ENCODE assay signal across 31 cellular contexts in genomic region chr6:143227675-143228074, GRCh38.
"Had no signal": no experiment of that assay in that cellular context is flagged by ENCODE, and none has a peak within 500 bp of the region (broad histone marks: within the 10 kb centered on the region; RNA-seq: fewer than 3 reads in every experiment).

No MANE protein-coding gene starts in this region.

- H3K27ac Mint-ChIP-seq: naive thymus-derived CD8-positive, alpha-beta T cell; natural killer cell treated with Interleukin-12 subunit alpha and Interleukin-12 subunit beta and Interleukin-15 and Interleukin-18, amount 100 ng/mL, for 72 hours; nephron progenitor cell; progenitor cell of endocrine pancreas; stimulated activated memory B cell treated with anti-CD40 and anti-IgM and Interleukin-4, amounts not matched to agents 10 μg/mL and 1 μg/mL and 100 μg/mL, for 72 hours; type B pancreatic cell had no signal

- FAIRE-seq: pancreas had no signal

- H3K9me3 ChIP-seq: neutrophil, pancreas, psoas muscle, spleen, suprapubic skin, testis, tibial artery, transverse colon, upper lobe of right lung, uterus had no signal

- H3K4me2 ChIP-seq: smooth muscle cell had no signal

- H3K36me3 Mint-ChIP-seq: natural killer cell treated with Interleukin-12 subunit alpha and Interleukin-12 subunit beta and Interleukin-15 and Interleukin-18, amount 100 ng/mL, for 72 hours had no signal

- H3K27ac ChIP-seq: neutrophil, pancreas, psoas muscle, skin epidermis, spleen, suprapubic skin, testis, tibial artery, transverse colon, upper lobe of right lung, uterus had no signal

- H3K27me3 Mint-ChIP-seq: naive thymus-derived CD8-positive, alpha-beta T cell; progenitor cell of endocrine pancreas; stimulated activated memory B cell treated with anti-CD40 and anti-IgM and Interleukin-4, amounts not matched to agents 10 μg/mL and 1 μg/mL and 100 μg/mL, for 72 hours; stimulated activated naive CD8-positive, alpha-beta T cell treated with anti-CD3 and anti-CD28 coated beads, Interleukin-15, amount 100 ng/mL, for 72 hours; type B pancreatic cell had no signal

- DNase-seq: naive thymus-derived CD8-positive, alpha-beta T cell; nephron progenitor cell; nucleus accumbens; pancreas; psoas muscle; right cardiac atrium; spleen; stimulated activated CD4-positive, alpha-beta T cell treated with anti-CD3 and anti-CD28 coated beads, Interleukin-12 subunit alpha, Interleukin-12 subunit beta, amount 100 ng/mL, for 4 hours; stimulated activated CD4-positive, alpha-beta T cell treated with anti-CD3 and anti-CD28 coated beads, Interleukin-1b, Interleukin-23, amount 100 ng/mL, for 48 hours; stimulated activated CD4-positive, alpha-beta T cell treated with anti-CD3 and anti-CD28 coated beads, Interleukin-4, amount 100 ng/mL, for 1 hour; stimulated activated CD4-positive, alpha-beta T cell treated with anti-CD3 and anti-CD28 coated beads, Interleukin-4, amount 100 ng/mL, for 4 hours; stimulated activated CD8-positive, alpha-beta memory T cell treated with anti-CD3 and anti-CD28 coated beads, Interleukin-4, amount 100 ng/mL, for 48 hours; stimulated activated naive CD4-positive, alpha-beta T cell; stimulated activated naive CD8-positive, alpha-beta T cell treated with anti-CD3 and anti-CD28 coated beads, Interleukin-15, amount 100 ng/mL, for 72 hours; stimulated activated naive CD8-positive, alpha-beta T cell treated with anti-CD3 and anti-CD28 coated beads, Interleukin-15, Interleukin-2, amounts not matched to agents 100 U/mL and 50 U/mL, for 24 hours; substantia nigra; testis; tibial artery; transverse colon; upper lobe of right lung; uterus had no signal

- H3K4me1 ChIP-seq: spleen, testis, upper lobe of right lung, uterus had no signal

- H3K4me3 Mint-ChIP-seq: naive thymus-derived CD8-positive, alpha-beta T cell; natural killer cell treated with Interleukin-12 subunit alpha and Interleukin-12 subunit beta and Interleukin-15 and Interleukin-18, amount 100 ng/mL, for 72 hours; nephron progenitor cell; neural crest cell; stimulated activated memory B cell treated with anti-CD40 and anti-IgM and Interleukin-4, amounts not matched to agents 10 μg/mL and 1 μg/mL and 100 μg/mL, for 72 hours; stimulated activated naive CD8-positive, alpha-beta T cell treated with anti-CD3 and anti-CD28 coated beads, Interleukin-15, amount 100 ng/mL, for 72 hours; type B pancreatic cell had no signal

- ATAC-seq: naive thymus-derived CD8-positive, alpha-beta T cell; natural killer cell treated with Interleukin-12 subunit alpha and Interleukin-12 subunit beta and Interleukin-15 and Interleukin-18, amount 100 ng/mL, for 72 hours; pancreas; psoas muscle; right cardiac atrium; sciatic nerve; stimulated activated memory B cell treated with anti-CD40 and anti-IgM and Interleukin-4, amounts not matched to agents 10 μg/mL and 1 μg/mL and 100 μg/mL, for 72 hours; stimulated activated naive CD8-positive, alpha-beta T cell treated with anti-CD3 and anti-CD28 coated beads, Interleukin-15, amount 100 ng/mL, for 72 hours; stimulated activated naive CD8-positive, alpha-beta T cell treated with anti-CD3 and anti-CD28 coated beads, Interleukin-15, Interleukin-2, amounts not matched to agents 100 U/mL and 50 U/mL, for 24 hours; upper lobe of right lung had no signal

- H3K27me3 ChIP-seq: neutrophil, pancreas, spleen, suprapubic skin, testis, tibial artery, transverse colon, upper lobe of right lung, uterus had no signal

- H3K4me1 Mint-ChIP-seq: naive thymus-derived CD8-positive, alpha-beta T cell; stimulated activated memory B cell treated with anti-CD40 and anti-IgM and Interleukin-4, amounts not matched to agents 10 μg/mL and 1 μg/mL and 100 μg/mL, for 72 hours; stimulated activated naive CD8-positive, alpha-beta T cell treated with anti-CD3 and anti-CD28 coated beads, Interleukin-15, amount 100 ng/mL, for 72 hours had no signal

- H3K36me3 ChIP-seq: neutrophil, pancreas, suprapubic skin, tibial artery, transverse colon, upper lobe of right lung, uterus had no signal

- H3K4me3 ChIP-seq: pancreas, psoas muscle, skin epidermis, smooth muscle cell, spleen, suprapubic skin, testis, tibial artery, transverse colon, upper lobe of right lung, uterus had no signal

- H3K9me3 Mint-ChIP-seq: naive thymus-derived CD8-positive, alpha-beta T cell; natural killer cell treated with Interleukin-12 subunit alpha and Interleukin-12 subunit beta and Interleukin-15 and Interleukin-18, amount 100 ng/mL, for 72 hours; nephron progenitor cell; neural crest cell; stimulated activated memory B cell treated with anti-CD40 and anti-IgM and Interleukin-4, amounts not matched to agents 10 μg/mL and 1 μg/mL and 100 μg/mL, for 72 hours; type B pancreatic cell had no signal
